ENCODE assay signal across 8 cellular contexts in genomic region chr4:49102344-49102898, GRCh38.
DNase-seq lines count a peak whose midpoint lies in the region; ATAC-seq and TF ChIP-seq lines count a peak whose summit lies in the region.
"Not testable (repeated sequence)": the region's sequence is repeated elsewhere in the genome, so short reads cannot be mapped to it uniquely, and the experiment has no call there.

No MANE protein-coding gene starts in this region.

- not testable (repeated sequence) for H3K4me3 ChIP-seq in aorta (ENCODE audit: low read length in 2 of 2)

- H3K27me3 ChIP-seq in foreskin keratinocyte; aorta (ENCODE audit: control insufficient read depth in 1 of 2, insufficient read depth in 2 of 2, low read length in 1 of 2): not testable (repeated sequence)

- not testable (repeated sequence) for H3K4me1 Mint-ChIP-seq in activated naive CD8-positive, alpha-beta T cell treated with anti-CD3 and anti-CD28 coated beads, Interleukin-2, amount 10 ng/mL, durations not matched to agents 7 days and 5 days
- H3K4me1 Mint-ChIP-seq in memory B cell, result peaks cover 40% of the 10 kb centered on the region

- not testable (repeated sequence) for DNase-seq in activated naive CD8-positive, alpha-beta T cell treated with anti-CD3 and anti-CD28 coated beads, Interleukin-2, amount 10 ng/mL, durations not matched to agents 7 days and 5 days; foreskin keratinocyte; memory B cell (ENCODE audit: low spot score in 2 of 2); aorta

- not testable (repeated sequence) for H3K27me3 Mint-ChIP-seq in activated naive CD8-positive, alpha-beta T cell treated with anti-CD3 and anti-CD28 coated beads, Interleukin-2, amount 10 ng/mL, durations not matched to agents 7 days and 5 days; memory B cell

- ATAC-seq in GM18873 (IDR thresholded peaks at IDR 0.05; ENCODE audit: low FRiP score, unreplicated experiment), result peak; percentile 28
- ATAC-seq in GM21576 (IDR thresholded peaks at IDR 0.05; ENCODE audit: unreplicated experiment), result peak; percentile 25
- ATAC-seq in HG02938 (IDR thresholded peaks at IDR 0.05; ENCODE audit: unreplicated experiment), result peak; percentile 36
- ATAC-seq in HG03521 (IDR thresholded peaks at IDR 0.05; ENCODE audit: unreplicated experiment), result peak; percentile 21
- ATAC-seq in activated naive CD8-positive, alpha-beta T cell treated with anti-CD3 and anti-CD28 coated beads, Interleukin-2, amount 10 ng/mL, durations not matched to agents 7 days and 5 days (ENCODE audit: low read depth), result peak; percentile 17
- ATAC-seq in foreskin keratinocyte, result peak; percentile 22
- peak; percentile 11 for ATAC-seq in memory B cell (ENCODE audit: low read depth)
- peak; percentile 84 for ATAC-seq in aorta (ENCODE audit: low FRiP score)

- H3K9me3 Mint-ChIP-seq in activated naive CD8-positive, alpha-beta T cell treated with anti-CD3 and anti-CD28 coated beads, Interleukin-2, amount 10 ng/mL, durations not matched to agents 7 days and 5 days, result peaks cover 76% of the 10 kb centered on the region
- peaks cover 73% of the 10 kb centered on the region for H3K9me3 Mint-ChIP-seq in memory B cell

- H3K9me3 ChIP-seq in aorta (ENCODE audit: control insufficient read depth, low read length), result not testable (repeated sequence)

- H3K4me3 Mint-ChIP-seq in activated naive CD8-positive, alpha-beta T cell treated with anti-CD3 and anti-CD28 coated beads, Interleukin-2, amount 10 ng/mL, durations not matched to agents 7 days and 5 days; memory B cell: not testable (repeated sequence)

- 65 to 68% methylated on average over 9 of the region's 9 CpGs for WGBS in aorta, 2 donors

- not testable (repeated sequence) for TF ChIP-seq CTCF in foreskin keratinocyte (conservative IDR thresholded peaks at IDR 0.05)

- not testable (repeated sequence) for H3K4me1 ChIP-seq in foreskin keratinocyte; aorta (ENCODE audit: control insufficient read depth in 1 of 2, insufficient read depth in 2 of 2, low read length in 2 of 2)

- POLR2A ChIA-PET in activated naive CD8-positive, alpha-beta T cell treated with anti-CD3 and anti-CD28 coated beads, Interleukin-2, amount 10 ng/mL, durations not matched to agents 7 days and 5 days (lab: Charles Lee), result not testable (repeated sequence)

- peak overlapping the region; percentile 5 for H3K27ac Mint-ChIP-seq in activated naive CD8-positive, alpha-beta T cell treated with anti-CD3 and anti-CD28 coated beads, Interleukin-2, amount 10 ng/mL, durations not matched to agents 7 days and 5 days
- H3K27ac Mint-ChIP-seq in memory B cell, result not testable (repeated sequence)

- H3K36me3 ChIP-seq in aorta (ENCODE audit: control insufficient read depth in 1 of 2, insufficient read depth in 2 of 2, low read length in 1 of 2), result not testable (repeated sequence)

- peaks cover 77% of the 10 kb centered on the region for H3K36me3 Mint-ChIP-seq in activated naive CD8-positive, alpha-beta T cell treated with anti-CD3 and anti-CD28 coated beads, Interleukin-2, amount 10 ng/mL, durations not matched to agents 7 days and 5 days
- peaks cover 59% of the 10 kb centered on the region for H3K36me3 Mint-ChIP-seq in memory B cell

- H3K27ac ChIP-seq in foreskin keratinocyte; aorta (ENCODE audit: low read depth in 1 of 2, low read length in 2 of 2): not testable (repeated sequence)

- intact Hi-C loops in aorta (cut with DNase I), result not testable (repeated sequence)

Comparison
In these comparisons a context has a peak if more than half of its experiments do, and no peak if none do; other contexts are left out.
1. ATAC-seq: peak in every context shown above with its lines; median percentile 84 in aorta; 36 in HG02938; 28 in GM18873; 25 in GM21576; 22 in foreskin keratinocyte; 21 in HG03521; 17 in activated naive CD8-positive, alpha-beta T cell treated with anti-CD3 and anti-CD28 coated beads, Interleukin-2, amount 10 ng/mL, durations not matched to agents 7 days and 5 days; 11 in memory B cell.